ENCODE assay signal across 23 cellular contexts in genomic region chr18:68608861-68609465, GRCh38.
A peak's percentile ranks its signal among the peaks of the same experiment; 100 is the strongest.
DNase-seq lines count a peak whose midpoint lies in the region; ATAC-seq and TF ChIP-seq lines count a peak whose summit lies in the region.
"Had no signal": no experiment of that assay in that cellular context is flagged by ENCODE, and none has a peak within 500 bp of the region (broad histone marks: within the 10 kb centered on the region; RNA-seq: fewer than 3 reads in every experiment).

No MANE protein-coding gene starts in this region.

- H4K8ac ChIP-seq in trophoblast cell (ENCODE audit: low read depth, low read length), result no peak overlapping the region

- no peak overlapping the region for H2AK5ac ChIP-seq in trophoblast cell (ENCODE audit: low read length)

- H3K4me3 ChIP-seq in trophoblast cell (ENCODE audit: low read depth, low read length), result no peak overlapping the region
- H3K4me3 ChIP-seq: A549 had no signal

- no peak overlapping the region for H3K18ac ChIP-seq in trophoblast cell (ENCODE audit: low read length)

- no peak for TF ChIP-seq CTCF in GM20000 (IDR thresholded peaks at IDR 0.05; ENCODE audit: extremely low read depth, missing control alignments)

- H3K4ac ChIP-seq in trophoblast cell (ENCODE audit: low read depth, low read length), result no peak overlapping the region

- H3K36me3 ChIP-seq in trophoblast cell (ENCODE audit: control insufficient read depth in 1 of 2, insufficient read depth in 2 of 2, low read length in 2 of 2), result no peaks in the 10 kb centered on the region

- H3K27ac ChIP-seq in trophoblast cell (ENCODE audit: low read depth, low read length), result no peak overlapping the region
- H3K27ac ChIP-seq: A549 had no signal

- H4K91ac ChIP-seq in trophoblast cell (ENCODE audit: low read depth, low read length), result no peak overlapping the region

- H2BK12ac ChIP-seq in trophoblast cell (ENCODE audit: low read length), result no peak overlapping the region

- H4K12ac ChIP-seq in trophoblast cell (ENCODE audit: low read depth, low read length), result no peak overlapping the region

- H2AFZ ChIP-seq in trophoblast cell (ENCODE audit: insufficient read depth, low read length, poor library complexity), result no peak overlapping the region

- H2BK120ac ChIP-seq in trophoblast cell (ENCODE audit: insufficient read depth, low read length, poor library complexity), result no peak overlapping the region

- no peak overlapping the region for H3K23ac ChIP-seq in trophoblast cell (ENCODE audit: low read length)

- DNase-seq in DMS 273 (lab: John Stamatoyannopoulos, UW; ENCODE audit: unreplicated experiment) (peak; percentile 68), NCI-H1694 (lab: John Stamatoyannopoulos, UW) (peak; percentile 76), cerebellar cortex (ENCODE audit: low spot score) (peak; percentile 93), trophoblast cell (peak; percentile 52 to 88), GM20000 (ENCODE audit: low spot score) (no peak), T1000 (lab: John Stamatoyannopoulos, UW) (no peak)
- DNase-seq: AML-193; Caco-2; CD8-positive, alpha-beta T cell; DND-41; Karpas-422; NCI-H1092 treated with DMSO at 0.1 percent for 48 hours; NCI-H1436; NCI-H1930; NCI-H2107; NCI-H510A; NCI-H69; Right ventricle myocardium superior; RPMI8226; T-cell had no signal

- no peak overlapping the region for H2BK5ac ChIP-seq in trophoblast cell (ENCODE audit: low read depth, low read length, poor library complexity)

- no peaks in the 10 kb centered on the region for H3K79me1 ChIP-seq in trophoblast cell (ENCODE audit: low read length)

- H3K4me2 ChIP-seq in trophoblast cell (ENCODE audit: low read length), result no peak overlapping the region
- H3K4me2 ChIP-seq: A549 had no signal

- no peaks in the 10 kb centered on the region for H3K27me3 ChIP-seq in trophoblast cell (ENCODE audit: insufficient read depth, low read length)

- no peak overlapping the region for H3K14ac ChIP-seq in trophoblast cell (ENCODE audit: low read length)

- no peak for ATAC-seq in GM18867 (IDR thresholded peaks at IDR 0.05; ENCODE audit: unreplicated experiment)
- ATAC-seq in GM18858 (IDR thresholded peaks at IDR 0.05; ENCODE audit: unreplicated experiment), result no peak
- ATAC-seq: A549; CD8-positive, alpha-beta T cell; T-cell had no signal

- H3K9me3 ChIP-seq in trophoblast cell (ENCODE audit: insufficient read depth, low read depth, low read length), result no peaks in the 10 kb centered on the region
- H3K9me3 ChIP-seq: A549, Caco-2 had no signal

- no CpG with 5 or more reads among the region's 6 CpGs for WGBS in trophoblast cell (ENCODE audit: extremely low coverage, insufficient coverage, insufficient read length)

- H3K4me1 ChIP-seq in trophoblast cell (ENCODE audit: control insufficient read depth in 1 of 2, insufficient read depth in 2 of 2, low read length in 2 of 2), result no peaks in the 10 kb centered on the region
- H3K4me1 ChIP-seq: A549, Caco-2 had no signal

- no peak overlapping the region for H3K9ac ChIP-seq in trophoblast cell (ENCODE audit: low read length)

- no peaks in the 10 kb centered on the region for H3K79me2 ChIP-seq in trophoblast cell (ENCODE audit: control insufficient read depth, insufficient read depth, low read length, poor library complexity)

Comparison
In these comparisons a context has a peak if more than half of its experiments do, and no peak if none do; other contexts are left out.
1. DNase-seq: peak in DMS 273 (single experiment), NCI-H1694 (single experiment), cerebellar cortex (single experiment) and trophoblast cell (2 of 2); none in GM20000 (single experiment) and T1000 (single experiment).